Comparison of ENCODE assay signal across 29 cellular contexts in the genomic region with DNA sequence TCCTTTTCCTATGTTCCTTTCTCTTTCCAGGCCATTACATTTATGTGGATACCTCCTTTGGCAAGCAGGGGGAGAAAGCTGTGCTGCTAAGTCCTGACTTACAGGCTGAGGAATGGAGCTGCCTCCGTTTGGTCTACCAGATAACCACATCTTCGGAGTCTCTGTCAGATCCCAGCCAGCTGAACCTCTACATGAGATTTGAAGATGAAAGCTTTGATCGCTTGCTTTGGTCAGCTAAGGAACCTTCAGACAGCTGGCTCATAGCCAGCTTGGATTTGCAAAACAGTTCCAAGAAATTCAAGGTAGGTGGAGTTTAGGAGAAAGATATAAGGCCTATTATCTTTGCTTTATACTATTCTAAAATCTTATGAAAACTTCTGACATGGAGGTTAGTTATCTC.
"Had no signal": no experiment of that assay in that cellular context is flagged by ENCODE, and none has a peak within 500 bp of the region (broad histone marks: within the 10 kb centered on the region; RNA-seq: fewer than 3 reads in every experiment).

No MANE protein-coding gene starts in this region.

- DNase-seq: activated CD4-positive, alpha-beta memory T cell treated with anti-CD3 and anti-CD28 coated beads for 36 hours; activated CD4-positive, alpha-beta T cell treated with anti-CD3 and anti-CD28 coated beads, Interleukin-2, amount 10 ng/mL, durations not matched to agents 24 days and 14 days; activated CD4-positive, CD25-positive, alpha-beta regulatory T cell treated with anti-CD3 and anti-CD28 coated beads, Interleukin-2, amount 50 U/mL, for 72 hours; activated CD8-positive, alpha-beta memory T cell treated with anti-CD3 and anti-CD28 coated beads, Interleukin-2, amount 50 U/mL, for 48 hours; activated gamma-delta T cell treated with Interleukin-2 at 50 U/mL for 16 hours; activated naive CD4-positive, alpha-beta T cell treated with anti-CD3 and anti-CD28 coated beads, Interleukin-2, amount 50 U/mL, for 16 hours; activated T-cell treated with anti-CD3 and anti-CD28 coated beads, Interleukin-2, amount 50 U/mL, for 24 hours; amygdala; dorsolateral prefrontal cortex; effector memory CD4-positive, alpha-beta T cell; erythroblast; heart left ventricle; naive B cell; nephron progenitor cell; ovary; retina; stimulated activated CD4-positive, alpha-beta T cell treated with anti-CD3 and anti-CD28 coated beads, Interleukin-15, amount 100 ng/mL, for 24 hours; stimulated activated CD4-positive, alpha-beta T cell treated with anti-CD3 and anti-CD28 coated beads, Interleukin-2, amount 100 ng/mL, for 24 hours; stimulated activated naive CD4-positive, alpha-beta T cell; SW 1271; T-helper 9 cell; WERI-Rb-1 had no signal

- H3K9me3 Mint-ChIP-seq: activated CD4-positive, alpha-beta memory T cell treated with anti-CD3 and anti-CD28 coated beads for 36 hours; activated CD4-positive, alpha-beta T cell treated with anti-CD3 and anti-CD28 coated beads, Interleukin-2, amount 10 ng/mL, durations not matched to agents 24 days and 14 days; activated T-cell treated with anti-CD3 and anti-CD28 coated beads, Interleukin-2, amount 50 U/mL, for 24 hours; activated T-helper 17 cell treated with anti-CD3 and anti-CD28 coated beads, Interleukin-2, amount 50 U/mL, for 72 hours; nephron progenitor cell; T-helper 1 cell treated with Interleukin-12 subunit alpha and Interleukin-12 subunit beta and Interleukin-4 antibody, amounts not matched to agents 30 μg/mL and 1 μg/mL, for 36 hours had no signal

- H3K4me1 Mint-ChIP-seq: mesothelial cell of epicardium had no signal

- H3K9me3 ChIP-seq: heart left ventricle, neutrophil, ovary, tibial nerve had no signal

- H3K27ac Mint-ChIP-seq: activated CD4-positive, alpha-beta memory T cell treated with anti-CD3 and anti-CD28 coated beads for 36 hours; activated CD4-positive, alpha-beta T cell treated with anti-CD3 and anti-CD28 coated beads, Interleukin-2, amount 10 ng/mL, durations not matched to agents 24 days and 14 days; activated T-cell treated with anti-CD3 and anti-CD28 coated beads, Interleukin-2, amount 50 U/mL, for 24 hours; activated T-helper 17 cell treated with anti-CD3 and anti-CD28 coated beads, Interleukin-2, amount 50 U/mL, for 72 hours; mesothelial cell of epicardium; naive B cell; nephron progenitor cell; progenitor cell of endocrine pancreas; T-helper 1 cell treated with Interleukin-12 subunit alpha and Interleukin-12 subunit beta and Interleukin-4 antibody, amounts not matched to agents 30 μg/mL and 1 μg/mL, for 36 hours had no signal

- H3K4me3 Mint-ChIP-seq: activated CD4-positive, alpha-beta memory T cell treated with anti-CD3 and anti-CD28 coated beads for 36 hours; activated CD4-positive, alpha-beta T cell treated with anti-CD3 and anti-CD28 coated beads, Interleukin-2, amount 10 ng/mL, durations not matched to agents 24 days and 14 days; activated T-cell treated with anti-CD3 and anti-CD28 coated beads, Interleukin-2, amount 50 U/mL, for 24 hours; activated T-helper 17 cell treated with anti-CD3 and anti-CD28 coated beads, Interleukin-2, amount 50 U/mL, for 72 hours; mesothelial cell of epicardium; naive B cell; nephron progenitor cell; T-helper 1 cell treated with Interleukin-12 subunit alpha and Interleukin-12 subunit beta and Interleukin-4 antibody, amounts not matched to agents 30 μg/mL and 1 μg/mL, for 36 hours had no signal

- H3K4me3 ChIP-seq: coronary artery, dorsolateral prefrontal cortex, heart left ventricle, ovary, tibial nerve had no signal

- H3K36me3 Mint-ChIP-seq: activated CD4-positive, alpha-beta memory T cell treated with anti-CD3 and anti-CD28 coated beads for 36 hours; mesothelial cell of epicardium; naive B cell had no signal

- H3K27me3 ChIP-seq: dorsolateral prefrontal cortex, heart left ventricle, neutrophil, ovary, tibial nerve had no signal

- H3K27ac ChIP-seq: dorsolateral prefrontal cortex, neutrophil, ovary, tibial nerve, WERI-Rb-1 had no signal

- H3K36me3 ChIP-seq: neutrophil, ovary, WERI-Rb-1 had no signal
